In genomic region chr12:7995266-7995963, GRCh38 we compare ENCODE assay signal across 8 cellular contexts. TPM values are rescaled to one million over a fixed set of nuclear protein-coding genes. Genes with fewer than 3 reads are reported as not detected.
A peak's percentile ranks its signal among the peaks of the same experiment; 100 is the strongest.
DNase-seq lines count a peak whose midpoint lies in the region; ATAC-seq and TF ChIP-seq lines count a peak whose summit lies in the region.

No MANE protein-coding gene starts in this region.

- in situ Hi-C loops in astrocyte of the spinal cord (cut with HindIII; ENCODE audit: low sequenced_read_pairs): no loop called here

- peak; percentile 70 for TF ChIP-seq CTCF in astrocyte of the spinal cord (IDR thresholded peaks at IDR 0.05; ENCODE audit: low read depth, low read length)

- no peak overlapping the region for H3K4me3 ChIP-seq in astrocyte of the spinal cord (ENCODE audit: low read depth, low read length)

- peak; percentile 98 for ATAC-seq in GM18499 (IDR thresholded peaks at IDR 0.05; ENCODE audit: insufficient read depth, unreplicated experiment)
- peak; percentile 98 for ATAC-seq in HG02938 (IDR thresholded peaks at IDR 0.05; ENCODE audit: unreplicated experiment)

- peak; percentile 71 for DNase-seq in A172 (ENCODE audit: low spot score)
- DNase-seq in NCI-H1436 treated with DMSO at 0.1 percent for 48 hours (lab: John Stamatoyannopoulos, UW): peak; percentile 23
- DNase-seq in T1000 (lab: John Stamatoyannopoulos, UW): peak; percentile 61
- DNase-seq in astrocyte of the spinal cord (ENCODE audit: low read depth, low spot score): peak; percentile 87
- DNase-seq in iPS-NIHi11 (ENCODE audit: low spot score): peak; percentile 70
- DNase-seq in smooth muscle cell of the brain vasculature (ENCODE audit: low read depth, low spot score): peak; percentile 35

RNA-seq across cellular contexts. Expression of gene FOXJ2, which starts 37.1 kb away (rescaled TPM):
- 3.9 and 4.5 TPM in 2 replicates for total RNA-seq in A172 (2014; rRNA removed; shearing (Covaris generic))

RNA-seq across cellular contexts. Expression of gene SLC2A3, which starts 59.4 kb away (rescaled TPM):
- 16.3 and 17.0 TPM in 2 replicates for total RNA-seq in A172 (2014; rRNA removed; shearing (Covaris generic))

Comparison
In these comparisons a context has a peak if more than half of its experiments do, and no peak if none do; other contexts are left out.
1. DNase-seq: peak in every context shown above with its lines; median percentile 87 in astrocyte of the spinal cord; 71 in A172; 70 in iPS-NIHi11; 61 in T1000; 35 in smooth muscle cell of the brain vasculature; 23 in NCI-H1436 treated with DMSO at 0.1 percent for 48 hours.